In genomic region chr14:91292476-91292875, GRCh38 we compare ENCODE assay signal across 13 cellular contexts. TPM values are rescaled to one million over a fixed set of nuclear protein-coding genes. Genes with fewer than 3 reads are reported as not detected.
DNase-seq lines count a peak whose midpoint lies in the region; ATAC-seq and TF ChIP-seq lines count a peak whose summit lies in the region.
"Had no signal": no experiment of that assay in that cellular context is flagged by ENCODE, and none has a peak within 500 bp of the region (broad histone marks: within the 10 kb centered on the region; RNA-seq: fewer than 3 reads in every experiment).

No MANE protein-coding gene starts in this region.

- WGBS in H9 (ENCODE audit: extremely low coverage, insufficient read length, low lambda C conversion rate), result no CpG with 5 or more reads among the region's 15 CpGs

- no peaks in the 10 kb centered on the region for H3K27me3 ChIP-seq in CD4-positive, alpha-beta T cell (ENCODE audit: control insufficient read depth, insufficient read depth, low read length)
- no peaks in the 10 kb centered on the region for H3K27me3 ChIP-seq in H9 (ENCODE audit: insufficient read depth, low read length)

- H3K9ac ChIP-seq in H9 (ENCODE audit: extremely low read depth, insufficient read length, low read length), result no peak overlapping the region
- H3K9ac ChIP-seq: BLaER1 treated with 17β-estradiol and CSF1 and Interleukin-3, amounts not matched to agents 10 nM and 100 nM had no signal

- no peak overlapping the region for H3K4ac ChIP-seq in H9 (ENCODE audit: low read depth, low read length)

- H3K4me1 Mint-ChIP-seq in CD4-positive, alpha-beta T cell (ENCODE audit: low read depth), result no peaks in the 10 kb centered on the region
- H3K4me1 Mint-ChIP-seq in H9 (no peaks in the 10 kb centered on the region), natural killer cell (peaks cover 16 to 19% of the 10 kb centered on the region in 2 donors)
- H3K4me1 Mint-ChIP-seq in activated naive CD8-positive, alpha-beta T cell treated with anti-CD3 and anti-CD28 coated beads for 36 hours, result peaks cover 13% of the 10 kb centered on the region
- H3K4me1 Mint-ChIP-seq: IgD-negative memory B cell had no signal

- H2BK12ac ChIP-seq in H9 (ENCODE audit: insufficient read length, low read depth, low read length), result no peak overlapping the region

- CTCF ChIA-PET in CD4-positive, alpha-beta T cell (lab: Charles Lee), result interaction anchor here (1.0 to 1.9 kb wide), 3 partner anchors 115 to 119 kb away, joined by 3 to 7 read pairs (median 4); no protein-coding TSS in a partner anchor

- H3K9me3 Mint-ChIP-seq in CD4-positive, alpha-beta T cell, result no peaks in the 10 kb centered on the region
- no peaks in the 10 kb centered on the region for H3K9me3 Mint-ChIP-seq in H9
- no peaks in the 10 kb centered on the region for H3K9me3 Mint-ChIP-seq in activated naive CD8-positive, alpha-beta T cell treated with anti-CD3 and anti-CD28 coated beads for 36 hours
- H3K9me3 Mint-ChIP-seq in natural killer cell, result no peaks in the 10 kb centered on the region
- H3K9me3 Mint-ChIP-seq: IgD-negative memory B cell had no signal

- H4K5ac ChIP-seq in H9 (ENCODE audit: insufficient read length, low read depth, low read length), result no peak overlapping the region

- no peak for ATAC-seq in CD4-positive, alpha-beta T cell (ENCODE audit: poor library complexity)
- ATAC-seq in natural killer cell (peak in 2 of 3 donors; percentile 36 to 52), HG02938 (IDR thresholded peaks at IDR 0.05; ENCODE audit: unreplicated experiment) (no peak), GM21529 (IDR thresholded peaks at IDR 0.05; ENCODE audit: unreplicated experiment) (no peak), GM21619 (IDR thresholded peaks at IDR 0.05; ENCODE audit: unreplicated experiment) (no peak)

- H3K23ac ChIP-seq in H9 (ENCODE audit: insufficient read length, low read depth, low read length), result no peak overlapping the region

- H2BK120ac ChIP-seq in H9 (ENCODE audit: low read depth, low read length, poor library complexity, severe bottlenecking), result no peak overlapping the region

- H3K18ac ChIP-seq in H9 (ENCODE audit: insufficient read length, low read depth, low read length), result no peak overlapping the region

- DNase-seq in CD4-positive, alpha-beta T cell, result no peak
- no peak for DNase-seq in H9
- no peak for DNase-seq in activated naive CD8-positive, alpha-beta T cell treated with anti-CD3 and anti-CD28 coated beads for 36 hours
- no peak for DNase-seq in natural killer cell
- DNase-seq: glutamatergic neuron, mesendoderm, NCI-H1105, small intestine had no signal

- no peak overlapping the region for H2AK5ac ChIP-seq in H9 (ENCODE audit: insufficient read length, low read length)

- H3T11ph ChIP-seq in H9 (ENCODE audit: low read length), result no peak overlapping the region

- no peak for TF ChIP-seq CTCF in CD4-positive, alpha-beta T cell (IDR thresholded peaks at IDR 0.05)
- TF ChIP-seq CTCF in H9 (conservative IDR thresholded peaks at IDR 0.05) (no peak), natural killer cell (IDR thresholded peaks at IDR 0.05) (no peak)

- H3K4me1 ChIP-seq in H9 (ENCODE audit: insufficient read depth, low read length), result no peaks in the 10 kb centered on the region

- no peak overlapping the region for H3K27ac ChIP-seq in CD4-positive, alpha-beta T cell (ENCODE audit: low read depth, low read length)
- no peak overlapping the region for H3K27ac ChIP-seq in H9 (ENCODE audit: insufficient read length, low read depth, low read length)

- H3K9me3 ChIP-seq in CD4-positive, alpha-beta T cell (ENCODE audit: control insufficient read depth, low read length), result no peaks in the 10 kb centered on the region
- no peaks in the 10 kb centered on the region for H3K9me3 ChIP-seq in H9 (ENCODE audit: control insufficient read depth, low read depth, low read length)
- H3K9me3 ChIP-seq: BLaER1 treated with 17β-estradiol and CSF1 and Interleukin-3, amounts not matched to agents 10 nM and 100 nM had no signal

- H2BK15ac ChIP-seq in H9 (ENCODE audit: low read depth, low read length), result no peak overlapping the region

- H3K23me2 ChIP-seq in H9 (ENCODE audit: insufficient read length, low read depth, low read length, poor library complexity, severe bottlenecking), result no peaks in the 10 kb centered on the region

- H4K91ac ChIP-seq in H9 (ENCODE audit: insufficient read length, low read depth, low read length), result no peak overlapping the region

- H2AFZ ChIP-seq in H9 (ENCODE audit: low read length), result no peak overlapping the region

- no peak overlapping the region for H3K4me3 Mint-ChIP-seq in CD4-positive, alpha-beta T cell
- no peak overlapping the region for H3K4me3 Mint-ChIP-seq in H9
- H3K4me3 Mint-ChIP-seq in activated naive CD8-positive, alpha-beta T cell treated with anti-CD3 and anti-CD28 coated beads for 36 hours, result no peak overlapping the region
- no peak overlapping the region for H3K4me3 Mint-ChIP-seq in natural killer cell
- H3K4me3 Mint-ChIP-seq: IgD-negative memory B cell had no signal

- peak overlapping the region; percentile 74 for H3K27ac Mint-ChIP-seq in CD4-positive, alpha-beta T cell
- H3K27ac Mint-ChIP-seq in H9, result peak overlapping the region in 2 of 3 experiments; percentile 57 to 75; a peak in 2 of 7 replicates
- peak overlapping the region; percentile 74 for H3K27ac Mint-ChIP-seq in activated naive CD8-positive, alpha-beta T cell treated with anti-CD3 and anti-CD28 coated beads for 36 hours
- peak overlapping the region; percentile 85 to 90 for H3K27ac Mint-ChIP-seq in natural killer cell

- peaks cover 2% of the 10 kb centered on the region for H4K20me1 ChIP-seq in H9 (ENCODE audit: control insufficient read depth, insufficient read depth, insufficient read length)

- no peaks in the 10 kb centered on the region for H3K27me3 Mint-ChIP-seq in CD4-positive, alpha-beta T cell
- H3K27me3 Mint-ChIP-seq in H9 (ENCODE audit: low read depth), result no peaks in the 10 kb centered on the region
- no peaks in the 10 kb centered on the region for H3K27me3 Mint-ChIP-seq in activated naive CD8-positive, alpha-beta T cell treated with anti-CD3 and anti-CD28 coated beads for 36 hours
- no peaks in the 10 kb centered on the region for H3K27me3 Mint-ChIP-seq in natural killer cell (ENCODE audit: low read depth in 2 of 2)
- H3K27me3 Mint-ChIP-seq: IgD-negative memory B cell had no signal

- H2BK20ac ChIP-seq in H9 (ENCODE audit: low read depth, low read length, poor library complexity, severe bottlenecking), result no peak overlapping the region

- no peaks in the 10 kb centered on the region for H3K79me1 ChIP-seq in H9 (ENCODE audit: insufficient read depth, low read depth, low read length, poor library complexity, severe bottlenecking)

- peaks cover 97% of the 10 kb centered on the region for H3K36me3 Mint-ChIP-seq in CD4-positive, alpha-beta T cell (ENCODE audit: low read depth)
- H3K36me3 Mint-ChIP-seq in H9 (ENCODE audit: insufficient read depth in 1 of 3, low read depth in 3 of 3) (peaks cover 27 to 88% (median 49%) of the 10 kb centered on the region in 3 experiments; a peak in 6 of 7 replicates), natural killer cell (no peaks in the 10 kb centered on the region)
- peaks cover 34% of the 10 kb centered on the region for H3K36me3 Mint-ChIP-seq in activated naive CD8-positive, alpha-beta T cell treated with anti-CD3 and anti-CD28 coated beads for 36 hours

- no peak overlapping the region for H2BK5ac ChIP-seq in H9 (ENCODE audit: insufficient read length, low read length)

- H4K8ac ChIP-seq in H9 (replicated peaks; ENCODE audit: insufficient read length, low read depth, low read length), result no peak overlapping the region

- POLR2A ChIA-PET in CD4-positive, alpha-beta T cell (lab: Charles Lee), result interaction anchor here (1.2 kb wide), 1 partner anchor 50 kb away, joined by 4 read pairs; no protein-coding TSS in a partner anchor

- no peaks in the 10 kb centered on the region for H3K79me2 ChIP-seq in H9 (ENCODE audit: insufficient read depth, low read length)

- no peak overlapping the region for H3K56ac ChIP-seq in H9 (ENCODE audit: insufficient read length, low read depth, low read length)

- H3K14ac ChIP-seq in H9 (ENCODE audit: insufficient read depth, low read length), result no peak overlapping the region

- intact Hi-C loops in CD4-positive, alpha-beta T cell (cut with DNase I, micrococcal nuclease), result loop anchor here in 1 of 2 experiments (5.0 kb wide), 1 partner anchor 425 kb away; no protein-coding TSS in a partner anchor
- intact Hi-C loops in natural killer cell (cut with micrococcal nuclease), result no loop called here

- no peak overlapping the region for H3K4me2 ChIP-seq in H9 (ENCODE audit: insufficient read depth, insufficient read length, low read length)
- H3K4me2 ChIP-seq: BLaER1 treated with 17β-estradiol and CSF1 and Interleukin-3, amounts not matched to agents 10 nM and 100 nM had no signal

RNA-seq across cellular contexts. Expression of gene GPR68, which starts 48.0 kb away (rescaled TPM):
- total RNA-seq in CD4-positive, alpha-beta T cell, result 1 to 10 TPM; 2.8 to 2.9 TPM
- total RNA-seq in H9 (2021) (0.07 and 0.33 TPM in 2 replicates), natural killer cell (10 to 100 TPM in 2 of 3 donors, 1 to 10 TPM in 1; 7.6 to 24.0 (median 15.7) TPM)
- total RNA-seq in activated naive CD8-positive, alpha-beta T cell treated with anti-CD3 and anti-CD28 coated beads for 36 hours, result 10 to 100 TPM; 14.0 to 14.4 TPM

Comparison
In these comparisons a context has a peak if more than half of its experiments do, and no peak if none do; other contexts are left out.
1. ATAC-seq: peak in natural killer cell (2 of 3); none in CD4-positive, alpha-beta T cell (single experiment), HG02938 (single experiment), GM21529 (single experiment) and GM21619 (single experiment).
2. Peak in every context shown above with its lines, with median percentiles within 50 percentile points of each other: H3K27ac Mint-ChIP-seq.